Comparison of ENCODE assay signal across 15 cellular contexts in genomic region chr5:146081685-146082084, GRCh38. TPM values are rescaled to one million over a fixed set of nuclear protein-coding genes. Genes with fewer than 3 reads are reported as not detected.
"Had no signal": no experiment of that assay in that cellular context is flagged by ENCODE, and none has a peak within 500 bp of the region (broad histone marks: within the 10 kb centered on the region; RNA-seq: fewer than 3 reads in every experiment).

No MANE protein-coding gene starts in this region.

- H3K4me3 ChIP-seq: neural progenitor cell, pancreas, tibial nerve had no signal

- ATAC-seq: activated T-cell treated with anti-CD3 and anti-CD28 coated beads, Interleukin-2, amount 50 U/mL, for 4 hours; left lobe of liver; pancreas; stimulated activated memory B cell treated with anti-CD40 and anti-IgM and Interleukin-4, amounts not matched to agents 10 μg/mL and 1 μg/mL and 100 μg/mL, for 72 hours had no signal

- H3K27me3 ChIP-seq: neural progenitor cell, pancreas, tibial nerve had no signal

- H3K4me2 ChIP-seq: neural progenitor cell had no signal

- H2AFZ ChIP-seq: neural progenitor cell had no signal

- H3K9me3 ChIP-seq: pancreas, tibial nerve had no signal

- H3K27ac ChIP-seq: neural progenitor cell, pancreas, tibial nerve, VCaP had no signal

- H3K36me3 ChIP-seq: neural progenitor cell, pancreas, tibial nerve had no signal

- H3K9ac ChIP-seq: neural progenitor cell had no signal

- H3K4me1 ChIP-seq: pancreas had no signal

- DNase-seq: activated CD4-positive, alpha-beta memory T cell treated with anti-CD3 and anti-CD28 coated beads for 36 hours; activated gamma-delta T cell; activated T-cell treated with anti-CD3 and anti-CD28 coated beads, Interleukin-2, amount 50 U/mL, for 4 hours; cerebellar nuclear complex; foreskin fibroblast; head of caudate nucleus; pancreas; T-helper 9 cell had no signal

RNA-seq across cellular contexts. Expression of gene PLAC8L1, which starts 23.7 kb away (rescaled TPM):
- total RNA-seq: left lobe of liver, renal cortical epithelial cell, subcutaneous adipose tissue, tibial nerve had no signal
